ENCODE assay signal across 1 cellular context in genomic region chr1:110210604-110211502, GRCh38.
TF ChIP-seq lines count a peak whose summit lies in the region.

No MANE protein-coding gene starts in this region.

TF ChIP-seq in K562, 482 proteins besides CTCF, POLR2A, EP300 and RAD21 (continued from another document):
- TF ChIP-seq, protein P1, sequence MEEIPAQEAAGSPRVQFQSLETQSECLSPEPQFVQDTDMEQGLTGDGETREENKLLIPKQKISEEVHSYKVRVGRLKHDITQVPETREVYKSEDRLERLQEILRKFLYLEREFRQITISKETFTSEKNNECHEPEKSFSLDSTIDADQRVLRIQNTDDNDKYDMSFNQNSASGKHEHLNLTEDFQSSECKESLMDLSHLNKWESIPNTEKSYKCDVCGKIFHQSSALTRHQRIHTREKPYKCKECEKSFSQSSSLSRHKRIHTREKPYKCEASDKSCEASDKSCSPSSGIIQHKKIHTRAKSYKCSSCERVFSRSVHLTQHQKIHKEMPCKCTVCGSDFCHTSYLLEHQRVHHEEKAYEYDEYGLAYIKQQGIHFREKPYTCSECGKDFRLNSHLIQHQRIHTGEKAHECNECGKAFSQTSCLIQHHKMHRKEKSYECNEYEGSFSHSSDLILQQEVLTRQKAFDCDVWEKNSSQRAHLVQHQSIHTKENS (CRISPR knock-in tag; IDR thresholded peaks at IDR 0.05): no peak
- TF ChIP-seq ZNF253 (CRISPR knock-in tag; conservative IDR thresholded peaks at IDR 0.05): no peak
- TF ChIP-seq ZNF778 (CRISPR knock-in tag; IDR thresholded peaks at IDR 0.05): no peak
- no peak for TF ChIP-seq NFYB (IDR thresholded peaks at IDR 0.05; ENCODE audit: extremely low read depth, insufficient read length)
- TF ChIP-seq GABPA (tag; conservative IDR thresholded peaks at IDR 0.05; ENCODE audit: low read depth): no peak
- no peak for TF ChIP-seq NR4A1 (CRISPR knock-in tag; IDR thresholded peaks at IDR 0.05)
- no peak for TF ChIP-seq NR4A1 (tag; IDR thresholded peaks at IDR 0.05)
- TF ChIP-seq ZNF316 (IDR thresholded peaks at IDR 0.05): no peak
- no peak for TF ChIP-seq NCOA2 (IDR thresholded peaks at IDR 0.05; ENCODE audit: partially characterized antibody in 2 of 2)
- peak; percentile 59 to 63; a peak in 2 of 4 replicates for TF ChIP-seq NRF1 (conservative IDR thresholded peaks at IDR 0.05 in 1 of 2, IDR thresholded peaks at IDR 0.05 in 1 of 2)
- no peak for TF ChIP-seq POLR2G (IDR thresholded peaks at IDR 0.05; ENCODE audit: low read depth, low read length)
- TF ChIP-seq NFE2L1 (tag; IDR thresholded peaks at IDR 0.05; ENCODE audit: borderline replicate concordance, low read depth): no peak
- peak; percentile 72; the same call in 1 of the 2 replicates for TF ChIP-seq ZNF431 (CRISPR knock-in tag; IDR thresholded peaks at IDR 0.05)
- TF ChIP-seq GATAD2B (IDR thresholded peaks at IDR 0.05; ENCODE audit: borderline replicate concordance): no peak
- TF ChIP-seq FOXP1 (CRISPR knock-in tag; IDR thresholded peaks at IDR 0.05): peak; percentile 60; the same call in 1 of the 2 replicates
- TF ChIP-seq, protein P2, sequence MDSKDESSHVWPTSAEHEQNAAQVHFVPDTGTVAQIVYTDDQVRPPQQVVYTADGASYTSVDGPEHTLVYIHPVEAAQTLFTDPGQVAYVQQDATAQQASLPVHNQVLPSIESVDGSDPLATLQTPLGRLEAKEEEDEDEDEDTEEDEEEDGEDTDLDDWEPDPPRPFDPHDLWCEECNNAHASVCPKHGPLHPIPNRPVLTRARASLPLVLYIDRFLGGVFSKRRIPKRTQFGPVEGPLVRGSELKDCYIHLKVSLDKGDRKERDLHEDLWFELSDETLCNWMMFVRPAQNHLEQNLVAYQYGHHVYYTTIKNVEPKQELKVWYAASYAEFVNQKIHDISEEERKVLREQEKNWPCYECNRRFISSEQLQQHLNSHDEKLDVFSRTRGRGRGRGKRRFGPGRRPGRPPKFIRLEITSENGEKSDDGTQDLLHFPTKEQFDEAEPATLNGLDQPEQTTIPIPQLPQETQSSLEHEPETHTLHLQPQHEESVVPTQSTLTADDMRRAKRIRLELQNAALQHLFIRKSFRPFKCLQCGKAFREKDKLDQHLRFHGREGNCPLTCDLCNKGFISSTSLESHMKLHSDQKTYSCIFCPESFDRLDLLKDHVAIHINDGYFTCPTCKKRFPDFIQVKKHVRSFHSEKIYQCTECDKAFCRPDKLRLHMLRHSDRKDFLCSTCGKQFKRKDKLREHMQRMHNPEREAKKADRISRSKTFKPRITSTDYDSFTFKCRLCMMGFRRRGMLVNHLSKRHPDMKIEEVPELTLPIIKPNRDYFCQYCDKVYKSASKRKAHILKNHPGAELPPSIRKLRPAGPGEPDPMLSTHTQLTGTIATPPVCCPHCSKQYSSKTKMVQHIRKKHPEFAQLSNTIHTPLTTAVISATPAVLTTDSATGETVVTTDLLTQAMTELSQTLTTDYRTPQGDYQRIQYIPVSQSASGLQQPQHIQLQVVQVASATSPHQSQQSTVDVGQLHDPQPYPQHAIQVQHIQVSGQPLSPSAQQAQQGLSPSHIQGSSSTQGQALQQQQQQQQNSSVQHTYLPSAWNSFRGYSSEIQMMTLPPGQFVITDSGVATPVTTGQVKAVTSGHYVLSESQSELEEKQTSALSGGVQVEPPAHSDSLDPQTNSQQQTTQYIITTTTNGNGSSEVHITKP (IDR thresholded peaks at IDR 0.05; ENCODE audit: partially characterized antibody): no peak
- no peak for TF ChIP-seq CBX2 (IDR thresholded peaks at IDR 0.05; ENCODE audit: insufficient read depth, low read length, poor library complexity, severe bottlenecking)
- no peak for TF ChIP-seq ILF3 (IDR thresholded peaks at IDR 0.05; ENCODE audit: borderline replicate concordance)
- no peak for TF ChIP-seq ZNF695 (CRISPR knock-in tag; IDR thresholded peaks at IDR 0.05)
- TF ChIP-seq, protein P3, sequence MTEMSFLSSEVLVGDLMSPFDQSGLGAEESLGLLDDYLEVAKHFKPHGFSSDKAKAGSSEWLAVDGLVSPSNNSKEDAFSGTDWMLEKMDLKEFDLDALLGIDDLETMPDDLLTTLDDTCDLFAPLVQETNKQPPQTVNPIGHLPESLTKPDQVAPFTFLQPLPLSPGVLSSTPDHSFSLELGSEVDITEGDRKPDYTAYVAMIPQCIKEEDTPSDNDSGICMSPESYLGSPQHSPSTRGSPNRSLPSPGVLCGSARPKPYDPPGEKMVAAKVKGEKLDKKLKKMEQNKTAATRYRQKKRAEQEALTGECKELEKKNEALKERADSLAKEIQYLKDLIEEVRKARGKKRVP (CRISPR knock-in tag; IDR thresholded peaks at IDR 0.05): no peak
- no peak for TF ChIP-seq CHD1 (IDR thresholded peaks at IDR 0.05; ENCODE audit: low read length)
- TF ChIP-seq ZNF507 (tag; conservative IDR thresholded peaks at IDR 0.05): no peak
- TF ChIP-seq PRPF4 (IDR thresholded peaks at IDR 0.05; ENCODE audit: insufficient read depth, low read depth, low read length, poor library complexity, severe bottlenecking): no peak
- TF ChIP-seq TBL1XR1 (IDR thresholded peaks at IDR 0.05; ENCODE audit: low read length in 2 of 2): no peak
- TF ChIP-seq KAT8 (IDR thresholded peaks at IDR 0.05; ENCODE audit: low read depth): no peak
- 0 out of 2 replicates have a peak, but pooled peaks have one; percentile 26 for TF ChIP-seq ETV5 (CRISPR knock-in tag; IDR thresholded peaks at IDR 0.05; ENCODE audit: low read depth)
- no peak for TF ChIP-seq EHMT2 (IDR thresholded peaks at IDR 0.05)
- TF ChIP-seq, protein P4, sequence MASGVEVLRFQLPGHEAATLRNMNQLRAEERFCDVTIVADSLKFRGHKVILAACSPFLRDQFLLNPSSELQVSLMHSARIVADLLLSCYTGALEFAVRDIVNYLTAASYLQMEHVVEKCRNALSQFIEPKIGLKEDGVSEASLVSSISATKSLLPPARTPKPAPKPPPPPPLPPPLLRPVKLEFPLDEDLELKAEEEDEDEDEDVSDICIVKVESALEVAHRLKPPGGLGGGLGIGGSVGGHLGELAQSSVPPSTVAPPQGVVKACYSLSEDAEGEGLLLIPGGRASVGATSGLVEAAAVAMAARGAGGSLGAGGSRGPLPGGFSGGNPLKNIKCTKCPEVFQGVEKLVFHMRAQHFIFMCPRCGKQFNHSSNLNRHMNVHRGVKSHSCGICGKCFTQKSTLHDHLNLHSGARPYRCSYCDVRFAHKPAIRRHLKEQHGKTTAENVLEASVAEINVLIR (CRISPR knock-in tag; IDR thresholded peaks at IDR 0.05): no peak
- TF ChIP-seq, protein P5, sequence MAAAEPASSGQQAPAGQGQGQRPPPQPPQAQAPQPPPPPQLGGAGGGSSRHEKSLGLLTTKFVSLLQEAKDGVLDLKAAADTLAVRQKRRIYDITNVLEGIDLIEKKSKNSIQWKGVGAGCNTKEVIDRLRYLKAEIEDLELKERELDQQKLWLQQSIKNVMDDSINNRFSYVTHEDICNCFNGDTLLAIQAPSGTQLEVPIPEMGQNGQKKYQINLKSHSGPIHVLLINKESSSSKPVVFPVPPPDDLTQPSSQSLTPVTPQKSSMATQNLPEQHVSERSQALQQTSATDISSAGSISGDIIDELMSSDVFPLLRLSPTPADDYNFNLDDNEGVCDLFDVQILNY (CRISPR knock-in tag; IDR thresholded peaks at IDR 0.05): 0 out of 2 replicates have a peak, but pooled peaks have one; percentile 28
- no peak for TF ChIP-seq BACH1 (tag; IDR thresholded peaks at IDR 0.05)
- TF ChIP-seq TARDBP (IDR thresholded peaks at IDR 0.05): no peak
- TF ChIP-seq BRD9 (IDR thresholded peaks at IDR 0.05; ENCODE audit: low read depth, partially characterized antibody): no peak
- no peak for TF ChIP-seq ZNF324 (CRISPR knock-in tag; IDR thresholded peaks at IDR 0.05)
- no peak for TF ChIP-seq MEIS2 (IDR thresholded peaks at IDR 0.05; ENCODE audit: partially characterized antibody)
- TF ChIP-seq ZSCAN32 (CRISPR knock-in tag; IDR thresholded peaks at IDR 0.05): no peak
- TF ChIP-seq EGR1 (conservative IDR thresholded peaks at IDR 0.05): 0 out of 2 replicates have a peak, but pooled peaks have one; percentile 35
- TF ChIP-seq HNRNPL (IDR thresholded peaks at IDR 0.05; ENCODE audit: low read depth, low read length): 0 out of 2 replicates have a peak, but pooled peaks have one; percentile 18
- peak in 1 of 2 experiments; percentile 34; a peak in 1 of 4 replicates for TF ChIP-seq UBTF (IDR thresholded peaks at IDR 0.05; ENCODE audit: borderline replicate concordance in 1 of 2, low read depth in 2 of 2, low read length in 2 of 2)
- TF ChIP-seq ZNF165 (CRISPR knock-in tag; IDR thresholded peaks at IDR 0.05; ENCODE audit: borderline replicate concordance): no peak
- TF ChIP-seq CXXC5 (CRISPR knock-in tag; IDR thresholded peaks at IDR 0.05): peak; percentile 23; the same call in 1 of the 2 replicates
- no peak for TF ChIP-seq HDAC2 (IDR thresholded peaks at IDR 0.05)
- TF ChIP-seq ZNF232 (CRISPR knock-in tag; IDR thresholded peaks at IDR 0.05): 0 out of 2 replicates have a peak, but pooled peaks have one; percentile 80
- TF ChIP-seq MAZ (CRISPR knock-in tag; conservative IDR thresholded peaks at IDR 0.05 in 1 of 2, IDR thresholded peaks at IDR 0.05 in 1 of 2): peak in 1 of 2 experiments; percentile 10; a peak in 1 of 4 replicates
- TF ChIP-seq TSHZ1 (CRISPR knock-in tag; IDR thresholded peaks at IDR 0.05): no peak
- TF ChIP-seq CREBBP (IDR thresholded peaks at IDR 0.05; ENCODE audit: low read depth, low read length): no peak
- no peak for TF ChIP-seq E2F3 (CRISPR knock-in tag; IDR thresholded peaks at IDR 0.05)
- no peak for TF ChIP-seq ETV6 (IDR thresholded peaks at IDR 0.05; ENCODE audit: borderline replicate concordance in 1 of 2, low read depth in 2 of 2, low read length in 1 of 2)
- TF ChIP-seq ETV6 (CRISPR knock-in tag; IDR thresholded peaks at IDR 0.05; ENCODE audit: borderline replicate concordance): peak; percentile 63; the same call in 1 of the 2 replicates
- peak; percentile 58 for TF ChIP-seq RBFOX2 (IDR thresholded peaks at IDR 0.05; ENCODE audit: low read depth, low read length)
- no peak for TF ChIP-seq KLF16 (IDR thresholded peaks at IDR 0.05)
